Comparison of ENCODE assay signal across 16 cellular contexts in the genomic region with DNA sequence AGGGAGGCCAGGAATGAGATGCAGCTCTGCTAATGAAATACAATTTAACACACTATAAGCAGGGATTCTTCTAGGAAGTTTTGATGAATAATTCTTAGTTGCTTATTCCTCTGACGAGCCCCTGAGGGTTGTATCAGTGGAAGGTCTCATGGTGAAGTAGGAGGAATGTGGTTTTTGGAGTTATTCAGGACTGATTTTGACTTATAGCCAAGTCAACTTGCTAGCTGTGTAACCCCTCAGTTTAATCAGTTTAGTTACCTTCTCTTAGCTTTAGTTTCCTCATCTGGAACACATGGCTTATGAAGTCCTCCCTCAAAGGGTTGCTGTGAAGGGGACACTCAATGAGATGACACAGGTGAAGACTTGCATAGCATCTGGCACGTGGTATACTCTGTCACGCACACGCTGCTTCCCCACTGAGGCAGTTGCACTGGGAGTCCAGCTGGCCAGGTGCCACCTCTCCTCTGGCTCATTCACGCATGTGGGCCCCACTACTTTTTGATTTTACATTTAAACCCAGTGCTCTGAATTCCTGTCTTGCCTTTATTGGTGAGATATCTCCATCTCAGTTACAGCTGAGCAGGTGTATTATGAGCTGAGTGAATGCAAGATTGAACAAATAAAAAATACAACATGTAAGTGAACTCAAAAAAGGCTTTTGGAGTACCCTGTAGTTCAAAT.
DNase-seq lines count a peak whose midpoint lies in the region; ATAC-seq, FAIRE-seq and TF ChIP-seq lines count a peak whose summit lies in the region.
"Had no signal": no experiment of that assay in that cellular context is flagged by ENCODE, and none has a peak within 500 bp of the region (broad histone marks: within the 10 kb centered on the region; RNA-seq: fewer than 3 reads in every experiment).

No MANE protein-coding gene starts in this region.

- H3K4me1 ChIP-seq in HepG2 (ENCODE audit: insufficient read depth, low read length) (0 out of 2 replicates have a peak, but pooled peaks cover under 1% of the 10 kb centered on the region), right lobe of liver (no peaks in the 10 kb centered on the region)
- H3K4me1 ChIP-seq: Caco-2 had no signal

- TF ChIP-seq CTCF in HepG2 (CRISPR knock-in tag; IDR thresholded peaks at IDR 0.05) (no peak), right lobe of liver (IDR thresholded peaks at IDR 0.05) (no peak), bronchial epithelial cell (IDR thresholded peaks at IDR 0.05; ENCODE audit: insufficient read depth, low read length, severe bottlenecking) (no peak)

- FAIRE-seq in HepG2 (lab: Jason Lieb, UNC) (no peak), bronchial epithelial cell (lab: Jason Lieb, UNC) (no peak)
- FAIRE-seq: kidney, RCC 7860 had no signal

- TF ChIP-seq POLR2A in HepG2 (IDR thresholded peaks at IDR 0.05; ENCODE audit: insufficient read depth in 1 of 2, low read depth in 2 of 2, low read length in 2 of 2) (no peak), right lobe of liver (IDR thresholded peaks at IDR 0.05) (no peak)

- no peak overlapping the region for H3K4me3 ChIP-seq in HepG2 (replicated peaks in 1 of 3; ENCODE audit: insufficient read depth in 1 of 3, low read depth in 2 of 3, low read length in 3 of 3)
- H3K4me3 ChIP-seq in right lobe of liver, result no peak overlapping the region
- H3K4me3 ChIP-seq in bronchial epithelial cell (ENCODE audit: low read depth, low read length), result no peak overlapping the region

- intact Hi-C loops in HepG2 (cut with micrococcal nuclease; ENCODE audit: unreplicated experiment) (no loop called here), right lobe of liver (cut with DNase I) (no loop called here)

- H3K27ac ChIP-seq in HepG2 (ENCODE audit: extremely low read length, insufficient read depth, low read length) (no peak overlapping the region), right lobe of liver (no peak overlapping the region)

- POLR2A ChIA-PET in HepG2 (lab: Yijun Ruan, JAX), result no interaction called here

- no TSS peak for BruUV-seq in HepG2 (replicated peaks; lab: Mats Ljungman, UMichigan)

- no peak for TF ChIP-seq EP300 in HepG2 (IDR thresholded peaks at IDR 0.05; ENCODE audit: low read depth in 2 of 2, low read length in 2 of 2)
- no peak for TF ChIP-seq EP300 in HepG2 (CRISPR knock-in tag; IDR thresholded peaks at IDR 0.05; ENCODE audit: borderline replicate concordance)

- in situ Hi-C loops in HepG2 (cut with HindIII; ENCODE audit: extremely low pct_ligation_motif_present, low pct_unique_long_range_greater_than_20kb), result loop anchor here (10.0 kb wide), 1 partner anchor 604 kb away; a partner anchor contains a TSS

- WGBS in HepG2 (ENCODE audit: low lambda C conversion rate), result 27% methylated on average over 5 of the region's 5 CpGs
- WGBS in right lobe of liver (ENCODE audit: insufficient coverage, low coverage, low lambda C conversion rate, missing lambda C conversion rate), result 66% methylated on average over 5 of the region's 5 CpGs

- H3K9ac ChIP-seq in HepG2 (ENCODE audit: insufficient read depth, low read depth, low read length), result no peak overlapping the region

- no peak overlapping the region for H3K4me2 ChIP-seq in HepG2 (ENCODE audit: low read depth, low read length)

- CTCF ChIA-PET in HepG2 (lab: Yijun Ruan, JAX; ENCODE audit: low intra/inter-chr PET ratio, low total read pairs), result no interaction called here

- H3K9me3 ChIP-seq in HepG2 (ENCODE audit: low read length), result no peaks in the 10 kb centered on the region
- H3K9me3 ChIP-seq in right lobe of liver, result no peaks in the 10 kb centered on the region
- H3K9me3 ChIP-seq: Caco-2 had no signal

- no peak overlapping the region for H2AFZ ChIP-seq in HepG2 (ENCODE audit: low read length)

- no peaks in the 10 kb centered on the region for H4K20me1 ChIP-seq in HepG2 (ENCODE audit: insufficient read depth, low read length)

- ATAC-seq in HepG2 (no peak), right lobe of liver (no peak), GM18909 (IDR thresholded peaks at IDR 0.05; ENCODE audit: poor library complexity, unreplicated experiment) (no peak), GM21619 (IDR thresholded peaks at IDR 0.05; ENCODE audit: unreplicated experiment) (no peak), HG03457 (IDR thresholded peaks at IDR 0.05; ENCODE audit: unreplicated experiment) (no peak)
- ATAC-seq: activated CD8-positive, alpha-beta T cell treated with anti-CD3 and anti-CD28 coated beads for 36 hours had no signal

- DNase-seq in HepG2 (ENCODE audit: low spot score) (no peak), right lobe of liver (no peak), NCI-H345 (lab: John Stamatoyannopoulos, UW) (peak; percentile 76), bronchial epithelial cell (ENCODE audit: low read depth) (peak; percentile 57), cortex of kidney (lab: John Stamatoyannopoulos, UW) (no peak)
- DNase-seq: activated CD8-positive, alpha-beta T cell treated with anti-CD3 and anti-CD28 coated beads for 36 hours; activated naive CD8-positive, alpha-beta T cell treated with anti-CD3 and anti-CD28 coated beads for 36 hours; activated T-cell treated with anti-CD3 and anti-CD28 coated beads, Interleukin-2, amount 50 U/mL, for 48 hours; Caco-2; kidney; mesendoderm; NCI-H1105 had no signal

- TF ChIP-seq RAD21 in HepG2 (CRISPR knock-in tag; IDR thresholded peaks at IDR 0.05), result no peak

- no peaks in the 10 kb centered on the region for H3K79me2 ChIP-seq in HepG2 (ENCODE audit: insufficient read depth, low read length)

- H3K27me3 ChIP-seq in HepG2 (ENCODE audit: control insufficient read depth in 1 of 2, insufficient read depth in 2 of 2, low read length in 2 of 2) (no peaks in the 10 kb centered on the region; a peak in 1 of 5 replicates), right lobe of liver (no peaks in the 10 kb centered on the region), bronchial epithelial cell (ENCODE audit: control insufficient read depth, insufficient read depth, low read length) (no peaks in the 10 kb centered on the region)

- H3K36me3 ChIP-seq in HepG2 (replicated peaks in 1 of 2; ENCODE audit: control insufficient read depth in 1 of 2, insufficient read depth in 2 of 2, low read length in 2 of 2) (no peaks in the 10 kb centered on the region), right lobe of liver (no peaks in the 10 kb centered on the region), bronchial epithelial cell (ENCODE audit: control insufficient read depth, insufficient read depth, low read length) (no peaks in the 10 kb centered on the region)

TF ChIP-seq in HepG2, 621 proteins besides CTCF, POLR2A, EP300 and RAD21:
- TF ChIP-seq TMF1 (CRISPR knock-in tag; IDR thresholded peaks at IDR 0.05; ENCODE audit: low read depth), result no peak
- no peak for TF ChIP-seq ZNF569 (CRISPR knock-in tag; IDR thresholded peaks at IDR 0.05; ENCODE audit: borderline replicate concordance)
- TF ChIP-seq MAFG (CRISPR knock-in tag; IDR thresholded peaks at IDR 0.05), result no peak
- TF ChIP-seq ZFP37 (CRISPR knock-in tag; IDR thresholded peaks at IDR 0.05; ENCODE audit: borderline replicate concordance), result no peak
- TF ChIP-seq, protein P1, sequence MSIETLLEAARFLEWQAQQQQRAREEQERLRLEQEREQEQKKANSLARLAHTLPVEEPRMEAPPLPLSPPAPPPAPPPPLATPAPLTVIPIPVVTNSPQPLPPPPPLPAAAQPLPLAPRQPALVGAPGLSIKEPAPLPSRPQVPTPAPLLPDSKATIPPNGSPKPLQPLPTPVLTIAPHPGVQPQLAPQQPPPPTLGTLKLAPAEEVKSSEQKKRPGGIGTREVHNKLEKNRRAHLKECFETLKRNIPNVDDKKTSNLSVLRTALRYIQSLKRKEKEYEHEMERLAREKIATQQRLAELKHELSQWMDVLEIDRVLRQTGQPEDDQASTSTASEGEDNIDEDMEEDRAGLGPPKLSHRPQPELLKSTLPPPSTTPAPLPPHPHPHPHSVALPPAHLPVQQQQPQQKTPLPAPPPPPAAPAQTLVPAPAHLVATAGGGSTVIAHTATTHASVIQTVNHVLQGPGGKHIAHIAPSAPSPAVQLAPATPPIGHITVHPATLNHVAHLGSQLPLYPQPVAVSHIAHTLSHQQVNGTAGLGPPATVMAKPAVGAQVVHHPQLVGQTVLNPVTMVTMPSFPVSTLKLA (IDR thresholded peaks at IDR 0.05), result peak; percentile 25; the same call in 1 of the 2 replicates
- no peak for TF ChIP-seq SRSF4 (IDR thresholded peaks at IDR 0.05; ENCODE audit: low read depth, low read length, poor library complexity, severe bottlenecking)
- TF ChIP-seq NFRKB (IDR thresholded peaks at IDR 0.05), result no peak
- no peak for TF ChIP-seq ATF7-NPFF (CRISPR knock-in tag; IDR thresholded peaks at IDR 0.05; ENCODE audit: low read depth)

Comparison
In these comparisons a context has a peak if more than half of its experiments do, and no peak if none do; other contexts are left out.
1. DNase-seq: peak in NCI-H345 (single experiment) and bronchial epithelial cell (single experiment); none in HepG2 (single experiment), right lobe of liver (0 of 3) and cortex of kidney (single experiment).